In the genomic region with DNA sequence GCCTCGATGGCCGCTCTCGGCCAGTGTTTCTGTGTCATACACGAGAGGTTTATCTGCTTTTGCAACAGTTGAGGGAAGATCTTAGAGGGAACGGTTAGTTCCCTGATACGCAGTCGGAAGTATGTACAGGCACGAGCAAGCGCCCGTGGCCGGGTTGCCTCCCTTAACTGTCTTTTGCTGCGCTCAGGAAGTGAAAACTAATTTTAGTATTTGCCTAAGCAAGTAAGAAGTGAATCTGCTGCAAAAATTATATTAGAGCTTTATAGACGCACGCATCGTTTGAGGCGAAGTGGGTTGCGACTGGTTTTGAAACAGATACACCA, we compare ENCODE assay signal across 8 cellular contexts. TPM values are rescaled to one million over a fixed set of nuclear protein-coding genes. Genes with fewer than 3 reads are reported as not detected.
A peak's percentile ranks its signal among the peaks of the same experiment; 100 is the strongest.
DNase-seq lines count a peak whose midpoint lies in the region; ATAC-seq and TF ChIP-seq lines count a peak whose summit lies in the region.

No MANE protein-coding gene starts in this region.

- H3K27me3 ChIP-seq in brain microvascular endothelial cell (replicated peaks), result no peaks in the 10 kb centered on the region
- H3K27me3 ChIP-seq in layer of hippocampus (ENCODE audit: control insufficient read depth, insufficient read depth, low read length), result no peaks in the 10 kb centered on the region
- peaks cover 0 to 5% (median 0%) of the 10 kb centered on the region in 3 donors for H3K27me3 ChIP-seq in stomach

- DNase-seq in activated gamma-delta T cell treated with Interleukin-2 at 50 U/mL for 16 hours (peak; percentile 23), activated gamma-delta T cell (lab: John Stamatoyannopoulos, UW) (no peak), RPMI8226 (peak; percentile 31), brain microvascular endothelial cell (peak; percentile 3), stomach (peak; percentile 34), NCI-H1436 treated with DMSO at 0.1 percent for 48 hours (lab: John Stamatoyannopoulos, UW) (no peak)

- peak; percentile 24 for ATAC-seq in HG03025 (IDR thresholded peaks at IDR 0.05; ENCODE audit: low FRiP score, unreplicated experiment)

- WGBS in stomach, 5 donors, result 5 to 52% (median 10%) methylated on average over 13 to 17 of the region's 17 CpGs

- H3K4me1 ChIP-seq in stomach, result peaks cover 0 to 48% (median 24%) of the 10 kb centered on the region in 4 donors

- no peaks in the 10 kb centered on the region for H3K36me3 ChIP-seq in brain microvascular endothelial cell (replicated peaks)
- no peaks in the 10 kb centered on the region for H3K36me3 ChIP-seq in stomach

- intact Hi-C loops in stomach (cut with DNase I; ENCODE audit: low total_unique reads), result no loop called here

- in situ Hi-C loops in brain microvascular endothelial cell (cut with HindIII; ENCODE audit: low pct_ligation_motif_present, low sequenced_read_pairs), result no loop called here

- no peak for TF ChIP-seq EP300 in stomach (IDR thresholded peaks at IDR 0.05)

- TF ChIP-seq CTCF in brain microvascular endothelial cell (IDR thresholded peaks at IDR 0.05; ENCODE audit: low read depth, low read length, missing control alignments) (no peak), stomach (IDR thresholded peaks at IDR 0.05) (no peak)

- H3K9me3 ChIP-seq in stomach, result no peaks in the 10 kb centered on the region

- no peak for TF ChIP-seq POLR2A in stomach (IDR thresholded peaks at IDR 0.05)

- peak overlapping the region; percentile 74 for H3K4me3 ChIP-seq in brain microvascular endothelial cell (ENCODE audit: low read depth, low read length)
- H3K4me3 ChIP-seq in stomach, result peak overlapping the region; percentile 60 to 72 (median 68)

- H3K27ac ChIP-seq in brain microvascular endothelial cell (peak overlapping the region; percentile 52), layer of hippocampus (ENCODE audit: low read depth, low read length) (peak overlapping the region; percentile 77), stomach (peak overlapping the region; percentile 86 to 94 (median 88))

RNA-seq across cellular contexts. Expression of gene MTM1, which starts 0.7 kb away (rescaled TPM):
- total RNA-seq in stomach, result 10 to 100 TPM in 3 of 5 donors, 1 to 10 TPM in 2; 5.8 to 28.0 (median 20.5) TPM
- polyA plus RNA-seq in stomach, result 1 to 10 TPM; 3.5 to 5.8 (median 4.7) TPM

Comparison
In these comparisons a context has a peak if more than half of its experiments do, and no peak if none do; other contexts are left out.
1. DNase-seq: peak in activated gamma-delta T cell treated with Interleukin-2 at 50 U/mL for 16 hours (single experiment), RPMI8226 (single experiment), brain microvascular endothelial cell (single experiment) and stomach (single experiment); none in activated gamma-delta T cell (single experiment) and NCI-H1436 treated with DMSO at 0.1 percent for 48 hours (single experiment).
2. Peak in every context shown above with its lines, with median percentiles within 50 percentile points of each other: H3K27ac ChIP-seq.